ENCODE assay signal across 10 cellular contexts in the genomic region with DNA sequence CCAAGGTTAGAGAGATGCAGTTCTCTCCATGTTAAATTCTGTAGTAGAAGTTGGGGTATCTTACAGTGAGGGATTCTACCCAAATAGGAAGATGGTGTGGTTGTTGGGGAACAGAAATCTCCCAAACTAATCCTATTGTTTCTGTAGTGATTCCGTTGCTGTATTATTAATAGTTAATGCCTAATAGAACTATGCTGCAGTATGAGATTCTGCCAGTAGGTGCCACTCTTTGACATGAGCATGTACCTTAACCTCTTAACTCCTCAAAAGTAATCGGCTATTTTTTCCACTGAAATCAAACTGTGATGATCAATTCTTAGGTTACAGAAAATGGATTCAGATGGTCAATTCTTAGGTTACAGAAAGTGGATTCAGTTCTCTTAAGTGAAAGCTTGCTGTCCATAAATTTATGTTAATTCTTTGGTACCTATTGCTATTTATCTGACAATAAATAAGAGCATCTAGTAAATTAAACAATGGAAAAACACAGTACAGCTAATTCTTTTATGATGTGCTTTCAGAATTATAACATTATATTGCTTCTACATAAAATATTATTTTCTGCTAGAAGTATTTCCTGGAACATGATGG.
A peak's percentile ranks its signal among the peaks of the same experiment; 100 is the strongest.
DNase-seq lines count a peak whose midpoint lies in the region; ATAC-seq and TF ChIP-seq lines count a peak whose summit lies in the region.
"Had no signal": no experiment of that assay in that cellular context is flagged by ENCODE, and none has a peak within 500 bp of the region (broad histone marks: within the 10 kb centered on the region; RNA-seq: fewer than 3 reads in every experiment).

No MANE protein-coding gene starts in this region.

- no peaks in the 10 kb centered on the region for H3K27me3 ChIP-seq in BE2C

- TF ChIP-seq CTCF in BE2C (IDR thresholded peaks at IDR 0.05; ENCODE audit: low read depth, low read length), result peak; percentile 48

- H3K4me3 ChIP-seq in BE2C (ENCODE audit: low read depth, low read length), result no peak overlapping the region

- no peaks in the 10 kb centered on the region for H3K36me3 ChIP-seq in BE2C

- H3K4me1 ChIP-seq in BE2C, result no peaks in the 10 kb centered on the region

- no peaks in the 10 kb centered on the region for H3K9me3 ChIP-seq in BE2C

- ATAC-seq in left lobe of liver (peak; percentile 38), HG03460 (IDR thresholded peaks at IDR 0.05; ENCODE audit: unreplicated experiment) (no peak)
- ATAC-seq: stimulated activated effector memory CD8-positive, alpha-beta T cell treated with anti-CD3 and anti-CD28 coated beads, Interleukin-12 subunit alpha, Interleukin-12 subunit beta, amount 100 ng/mL, for 72 hours had no signal

- DNase-seq in BE2C (peak; percentile 18), HCEC 1CT (peak; percentile 53), left lobe of liver (ENCODE audit: low spot score) (no peak), NCI-H2227 (lab: John Stamatoyannopoulos, UW; ENCODE audit: unreplicated experiment) (no peak), mucosa of gallbladder (ENCODE audit: low spot score) (no peak)
- peak; percentile 15 for DNase-seq in activated naive CD4-positive, alpha-beta T cell treated with anti-CD3 and anti-CD28 coated beads, Interleukin-2, amount 50 U/mL, for 16 hours
- DNase-seq in activated effector memory CD4-positive, alpha-beta T cell treated with anti-CD3 and anti-CD28 coated beads, Interleukin-2, amount 50 U/mL, for 16 hours, result no peak
- DNase-seq: activated CD8-positive, alpha-beta memory T cell treated with anti-CD3 and anti-CD28 coated beads, Interleukin-2, amount 50 U/mL, for 48 hours had no signal

Comparison
In these comparisons a context has a peak if more than half of its experiments do, and no peak if none do; other contexts are left out.
1. DNase-seq: peak in BE2C (single experiment), HCEC 1CT (single experiment) and activated naive CD4-positive, alpha-beta T cell treated with anti-CD3 and anti-CD28 coated beads, Interleukin-2, amount 50 U/mL, for 16 hours (single experiment); none in left lobe of liver (single experiment), activated effector memory CD4-positive, alpha-beta T cell treated with anti-CD3 and anti-CD28 coated beads, Interleukin-2, amount 50 U/mL, for 16 hours (single experiment), NCI-H2227 (single experiment) and mucosa of gallbladder (single experiment).